In the genomic region with DNA sequence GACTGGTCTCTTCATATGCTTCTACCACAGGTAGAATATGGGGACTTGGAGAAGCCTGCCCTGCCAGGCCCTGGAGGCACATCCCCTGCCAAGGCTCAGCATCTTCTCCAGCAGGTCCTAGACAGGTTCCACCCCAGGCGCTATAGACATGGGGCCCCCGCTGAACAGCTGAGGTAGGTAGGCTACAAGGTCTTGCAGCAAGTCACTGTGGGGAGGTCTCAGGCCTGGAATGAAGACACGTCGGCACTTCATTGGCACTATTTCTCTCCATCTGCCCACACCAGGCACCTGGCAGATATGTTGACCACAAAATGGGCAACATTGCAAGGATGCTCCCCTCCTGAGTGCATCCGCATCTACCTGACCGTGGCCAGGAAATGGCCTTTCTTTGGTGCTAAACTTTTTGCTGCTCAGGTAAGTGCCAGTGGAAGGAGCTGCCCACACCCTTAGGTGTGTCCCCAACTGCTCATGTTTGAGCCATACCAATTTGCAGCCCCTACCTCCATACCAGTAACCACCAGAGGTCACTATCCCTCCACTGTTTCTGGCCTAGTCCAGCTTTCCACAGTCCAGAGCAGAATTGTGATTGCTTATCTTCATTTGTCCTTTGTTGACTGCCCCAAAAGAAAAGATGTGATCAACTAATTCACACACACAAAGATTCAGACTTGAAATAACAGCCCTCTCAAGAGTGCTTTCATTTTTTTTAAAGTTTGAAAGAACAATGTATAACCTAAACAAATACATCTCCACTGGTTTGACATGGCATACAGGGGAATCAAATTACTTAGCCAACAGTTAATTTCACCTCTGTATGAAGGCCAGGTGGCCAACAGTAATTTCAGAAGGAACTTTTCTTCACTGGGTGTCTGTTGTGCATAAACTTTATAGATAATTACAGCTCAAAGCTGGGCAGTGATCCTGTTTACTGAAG, we compare ENCODE assay signal across 9 cellular contexts. TPM values are rescaled to one million over a fixed set of nuclear protein-coding genes. Genes with fewer than 3 reads are reported as not detected.
DNase-seq lines count a peak whose midpoint lies in the region; ATAC-seq, FAIRE-seq and TF ChIP-seq lines count a peak whose summit lies in the region.
"Had no signal": no experiment of that assay in that cellular context is flagged by ENCODE, and none has a peak within 500 bp of the region (broad histone marks: within the 10 kb centered on the region; RNA-seq: fewer than 3 reads in every experiment).

No MANE protein-coding gene starts in this region.

- TF ChIP-seq CTCF in GM23338 (conservative IDR thresholded peaks at IDR 0.05; ENCODE audit: low read depth in 2 of 2): peak; percentile 77 to 89
- TF ChIP-seq CTCF in astrocyte (IDR thresholded peaks at IDR 0.05; ENCODE audit: insufficient read depth, low read depth, low read length): peak; percentile 60

- peak; percentile 98 for ATAC-seq in GM23338
- peak; percentile 75 for ATAC-seq in stimulated activated effector memory CD8-positive, alpha-beta T cell treated with anti-CD3 and anti-CD28 coated beads, Interleukin-12 subunit alpha, Interleukin-12 subunit beta, amount 100 ng/mL, for 72 hours
- no peak for ATAC-seq in HG03521 (IDR thresholded peaks at IDR 0.05; ENCODE audit: unreplicated experiment)

- H3K4me3 ChIP-seq in GM23338 (no peak overlapping the region), astrocyte (ENCODE audit: insufficient read depth, low read depth, low read length) (no peak overlapping the region)

- H3F3A ChIP-seq in GM23338 (replicated peaks; ENCODE audit: low read depth): no peaks in the 10 kb centered on the region

- H3K4me1 Mint-ChIP-seq in GM23338 (no peaks in the 10 kb centered on the region), astrocyte (ENCODE audit: low read depth, unreplicated experiment) (no peaks in the 10 kb centered on the region)
- no peaks in the 10 kb centered on the region for H3K4me1 Mint-ChIP-seq in stimulated activated effector memory CD8-positive, alpha-beta T cell treated with anti-CD3 and anti-CD28 coated beads, Interleukin-12 subunit alpha, Interleukin-12 subunit beta, amount 100 ng/mL, for 72 hours
- H3K4me1 Mint-ChIP-seq: activated naive CD4-positive, alpha-beta T cell treated with anti-CD3 and anti-CD28 coated beads, Interleukin-2, amount 50 U/mL, for 24 hours had no signal

- H3K36me3 Mint-ChIP-seq in GM23338 (ENCODE audit: low read depth) (peaks cover 18% of the 10 kb centered on the region), astrocyte (ENCODE audit: low read depth, unreplicated experiment) (no peaks in the 10 kb centered on the region)
- H3K36me3 Mint-ChIP-seq in stimulated activated effector memory CD8-positive, alpha-beta T cell treated with anti-CD3 and anti-CD28 coated beads, Interleukin-12 subunit alpha, Interleukin-12 subunit beta, amount 100 ng/mL, for 72 hours: peaks cover 8% of the 10 kb centered on the region

- no peak for FAIRE-seq in astrocyte (lab: Jason Lieb, UNC)

- H3K27me3 ChIP-seq in GM23338 (ENCODE audit: insufficient read depth): no peaks in the 10 kb centered on the region
- H3K27me3 ChIP-seq in astrocyte (ENCODE audit: insufficient read depth, low read length): no peaks in the 10 kb centered on the region

- H3K4me2 ChIP-seq in GM23338 (no peak overlapping the region), astrocyte (ENCODE audit: low read length) (no peak overlapping the region)

- H3K9me3 Mint-ChIP-seq in GM23338: no peaks in the 10 kb centered on the region
- H3K9me3 Mint-ChIP-seq in astrocyte (ENCODE audit: unreplicated experiment): no peaks in the 10 kb centered on the region
- no peaks in the 10 kb centered on the region for H3K9me3 Mint-ChIP-seq in stimulated activated effector memory CD8-positive, alpha-beta T cell treated with anti-CD3 and anti-CD28 coated beads, Interleukin-12 subunit alpha, Interleukin-12 subunit beta, amount 100 ng/mL, for 72 hours
- H3K9me3 Mint-ChIP-seq: activated naive CD4-positive, alpha-beta T cell treated with anti-CD3 and anti-CD28 coated beads, Interleukin-2, amount 50 U/mL, for 24 hours had no signal

- H3K79me2 ChIP-seq in GM23338 (replicated peaks; ENCODE audit: insufficient read depth): no peaks in the 10 kb centered on the region
- no peaks in the 10 kb centered on the region for H3K79me2 ChIP-seq in astrocyte (ENCODE audit: insufficient read depth, low read length)

- H3K4me3 Mint-ChIP-seq in GM23338: no peak overlapping the region
- no peak overlapping the region for H3K4me3 Mint-ChIP-seq in astrocyte (ENCODE audit: unreplicated experiment)
- no peak overlapping the region for H3K4me3 Mint-ChIP-seq in stimulated activated effector memory CD8-positive, alpha-beta T cell treated with anti-CD3 and anti-CD28 coated beads, Interleukin-12 subunit alpha, Interleukin-12 subunit beta, amount 100 ng/mL, for 72 hours
- H3K4me3 Mint-ChIP-seq: activated naive CD4-positive, alpha-beta T cell treated with anti-CD3 and anti-CD28 coated beads, Interleukin-2, amount 50 U/mL, for 24 hours had no signal

- H2AFZ ChIP-seq in GM23338: no peak overlapping the region
- H2AFZ ChIP-seq in astrocyte (ENCODE audit: low read depth, low read length): no peak overlapping the region

- H3K9me2 ChIP-seq in GM23338 (ENCODE audit: insufficient read depth): no peaks in the 10 kb centered on the region

- no peaks in the 10 kb centered on the region for H3K9me3 ChIP-seq in astrocyte (ENCODE audit: insufficient read depth, low read depth, low read length)

- DNase-seq in NCI-H2196 (lab: John Stamatoyannopoulos, UW; ENCODE audit: unreplicated experiment) (peak; percentile 51), NCI-H2196 treated with DMSO at 0.1 percent for 48 hours (lab: John Stamatoyannopoulos, UW; ENCODE audit: unreplicated experiment) (no peak), GM23338 (ENCODE audit: low spot score) (peak; percentile 74), NCI-H526 (lab: John Stamatoyannopoulos, UW) (peak; percentile 16 to 68), astrocyte (ENCODE audit: low read depth) (peak; percentile 20), iPS-NIHi11 (ENCODE audit: low spot score) (peak; percentile 70)
- DNase-seq in stimulated activated effector memory CD8-positive, alpha-beta T cell treated with anti-CD3 and anti-CD28 coated beads, Interleukin-12 subunit alpha, Interleukin-12 subunit beta, amount 100 ng/mL, for 72 hours (ENCODE audit: low spot score in 2 of 2): no peak

- H3K36me3 ChIP-seq in GM23338 (ENCODE audit: insufficient read depth) (no peaks in the 10 kb centered on the region; the same call in 1 of the 2 replicates), astrocyte (ENCODE audit: insufficient read depth, low read length) (no peaks in the 10 kb centered on the region)

- H3K4me1 ChIP-seq in GM23338 (ENCODE audit: insufficient read depth): no peaks in the 10 kb centered on the region
- H3K4me1 ChIP-seq in astrocyte (ENCODE audit: insufficient read depth, low read length): no peaks in the 10 kb centered on the region

- H3K27ac Mint-ChIP-seq in GM23338 (no peak overlapping the region), astrocyte (ENCODE audit: unreplicated experiment) (no peak overlapping the region)
- H3K27ac Mint-ChIP-seq in stimulated activated effector memory CD8-positive, alpha-beta T cell treated with anti-CD3 and anti-CD28 coated beads, Interleukin-12 subunit alpha, Interleukin-12 subunit beta, amount 100 ng/mL, for 72 hours: no peak overlapping the region
- H3K27ac Mint-ChIP-seq: activated naive CD4-positive, alpha-beta T cell treated with anti-CD3 and anti-CD28 coated beads, Interleukin-2, amount 50 U/mL, for 24 hours had no signal

- H4K20me1 ChIP-seq in GM23338 (replicated peaks; ENCODE audit: insufficient read depth) (no peaks in the 10 kb centered on the region; the same call in 1 of the 2 replicates), astrocyte (ENCODE audit: insufficient read depth, low read length) (no peaks in the 10 kb centered on the region)

- H3K27me3 Mint-ChIP-seq in GM23338 (ENCODE audit: insufficient read depth, low read depth, poor library complexity) (peaks cover 1% of the 10 kb centered on the region), astrocyte (ENCODE audit: low read depth, unreplicated experiment) (peaks cover 2% of the 10 kb centered on the region)
- H3K27me3 Mint-ChIP-seq: activated naive CD4-positive, alpha-beta T cell treated with anti-CD3 and anti-CD28 coated beads, Interleukin-2, amount 50 U/mL, for 24 hours had no signal

- no peak overlapping the region for H3K27ac ChIP-seq in GM23338 (ENCODE audit: low read depth)
- H3K27ac ChIP-seq in astrocyte (ENCODE audit: low read depth, low read length): no peak overlapping the region

- no peak overlapping the region for H3K9ac ChIP-seq in astrocyte (ENCODE audit: low read length)

TF ChIP-seq in GM23338, 12 proteins besides CTCF, POLR2A, EP300 and RAD21 (continues in another document):
- TF ChIP-seq JUNB (IDR thresholded peaks at IDR 0.05; ENCODE audit: unreplicated experiment) (no peak), NANOG (IDR thresholded peaks at IDR 0.05; ENCODE audit: borderline replicate concordance) (no peak), CREB1 (CRISPR knock-in tag; IDR thresholded peaks at IDR 0.05; ENCODE audit: low read depth) (no peak), STAT1 (IDR thresholded peaks at IDR 0.05; ENCODE audit: unreplicated experiment) (no peak)
- TF ChIP-seq, protein P1, sequence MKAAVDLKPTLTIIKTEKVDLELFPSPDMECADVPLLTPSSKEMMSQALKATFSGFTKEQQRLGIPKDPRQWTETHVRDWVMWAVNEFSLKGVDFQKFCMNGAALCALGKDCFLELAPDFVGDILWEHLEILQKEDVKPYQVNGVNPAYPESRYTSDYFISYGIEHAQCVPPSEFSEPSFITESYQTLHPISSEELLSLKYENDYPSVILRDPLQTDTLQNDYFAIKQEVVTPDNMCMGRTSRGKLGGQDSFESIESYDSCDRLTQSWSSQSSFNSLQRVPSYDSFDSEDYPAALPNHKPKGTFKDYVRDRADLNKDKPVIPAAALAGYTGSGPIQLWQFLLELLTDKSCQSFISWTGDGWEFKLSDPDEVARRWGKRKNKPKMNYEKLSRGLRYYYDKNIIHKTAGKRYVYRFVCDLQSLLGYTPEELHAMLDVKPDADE (IDR thresholded peaks at IDR 0.05): no peak

RNA-seq across cellular contexts. Expression of a gene that starts 16.1 kb away (rescaled TPM):
- total RNA-seq in GM23338 (2014; rRNA removed; shearing (Covaris generic)): 6.1 and 8.7 TPM in 2 replicates
- 8.2 and 9.3 TPM in 2 replicates for polyA plus RNA-seq in GM23338 (2016; fragmentation: Nextera tagmentation; extraction: Ambion mirVana)
- 11.3 and 13.5 TPM in 2 replicates for total RNA-seq in astrocyte

RNA-seq across cellular contexts. Expression of a gene that starts 35.7 kb away (rescaled TPM):
- total RNA-seq in GM23338 (2014; rRNA removed; shearing (Covaris generic)): 67.2 and 69.4 TPM in 2 replicates
- polyA plus RNA-seq in GM23338 (2016; fragmentation: Nextera tagmentation; extraction: Ambion mirVana): 38.6 and 42.7 TPM in 2 replicates
- 8.9 and 11.6 TPM in 2 replicates for total RNA-seq in astrocyte

RNA-seq across cellular contexts. Expression of a gene that starts 50.9 kb away (rescaled TPM):
- 30.6 and 33.9 TPM in 2 replicates for total RNA-seq in GM23338 (2014; rRNA removed; shearing (Covaris generic))
- polyA plus RNA-seq in GM23338 (2016; fragmentation: Nextera tagmentation; extraction: Ambion mirVana): 14.7 and 15.4 TPM in 2 replicates
- 2.3 and 3.3 TPM in 2 replicates for total RNA-seq in astrocyte

Comparison
In these comparisons a context has a peak if more than half of its experiments do, and no peak if none do; other contexts are left out.
1. DNase-seq: peak in NCI-H2196 (single experiment), GM23338 (single experiment), NCI-H526 (2 of 2), astrocyte (single experiment) and iPS-NIHi11 (single experiment); none in NCI-H2196 treated with DMSO at 0.1 percent for 48 hours (single experiment) and stimulated activated effector memory CD8-positive, alpha-beta T cell treated with anti-CD3 and anti-CD28 coated beads, Interleukin-12 subunit alpha, Interleukin-12 subunit beta, amount 100 ng/mL, for 72 hours (0 of 2).